In genomic region chr17:32124985-32125847, GRCh38 we compare ENCODE assay signal across 1 cellular context.
TF ChIP-seq lines count a peak whose summit lies in the region.

No MANE protein-coding gene starts in this region.

TF ChIP-seq in IMR-90, 13 proteins besides CTCF, POLR2A, EP300 and RAD21:
- TF ChIP-seq MAFK (IDR thresholded peaks at IDR 0.05; ENCODE audit: low read depth, low read length) (no peak), CEBPB (IDR thresholded peaks at IDR 0.05; ENCODE audit: low read depth, low read length) (no peak), MXI1 (IDR thresholded peaks at IDR 0.05; ENCODE audit: borderline replicate concordance, low read depth, low read length) (no peak), CHD1 (IDR thresholded peaks at IDR 0.05; ENCODE audit: low read depth, low read length) (no peak), FOS (IDR thresholded peaks at IDR 0.05; ENCODE audit: low read depth, low read length) (no peak), MAZ (IDR thresholded peaks at IDR 0.05; ENCODE audit: borderline replicate concordance, low read depth, low read length) (no peak), NFE2L2 (IDR thresholded peaks at IDR 0.05; ENCODE audit: low read depth, low read length) (no peak)
